In genomic region chr19:4950650-4951049, GRCh38 we compare ENCODE assay signal across 7 cellular contexts. TPM values are rescaled to one million over a fixed set of nuclear protein-coding genes. Genes with fewer than 3 reads are reported as not detected.
"Had no signal": no experiment of that assay in that cellular context is flagged by ENCODE, and none has a peak within 500 bp of the region (broad histone marks: within the 10 kb centered on the region; RNA-seq: fewer than 3 reads in every experiment).

No MANE protein-coding gene starts in this region.

RNA-seq across cellular contexts. Expression of gene ARRDC5, which starts 48.0 kb away (rescaled TPM):
- total RNA-seq: HepG2, HT1080, IMR-90, PC-9, RPMI7951, SK-MEL-5 had no signal
- polyA plus RNA-seq: HepG2, IMR-90, SK-N-SH had no signal
